Comparison of ENCODE assay signal across 8 cellular contexts in the genomic region with DNA sequence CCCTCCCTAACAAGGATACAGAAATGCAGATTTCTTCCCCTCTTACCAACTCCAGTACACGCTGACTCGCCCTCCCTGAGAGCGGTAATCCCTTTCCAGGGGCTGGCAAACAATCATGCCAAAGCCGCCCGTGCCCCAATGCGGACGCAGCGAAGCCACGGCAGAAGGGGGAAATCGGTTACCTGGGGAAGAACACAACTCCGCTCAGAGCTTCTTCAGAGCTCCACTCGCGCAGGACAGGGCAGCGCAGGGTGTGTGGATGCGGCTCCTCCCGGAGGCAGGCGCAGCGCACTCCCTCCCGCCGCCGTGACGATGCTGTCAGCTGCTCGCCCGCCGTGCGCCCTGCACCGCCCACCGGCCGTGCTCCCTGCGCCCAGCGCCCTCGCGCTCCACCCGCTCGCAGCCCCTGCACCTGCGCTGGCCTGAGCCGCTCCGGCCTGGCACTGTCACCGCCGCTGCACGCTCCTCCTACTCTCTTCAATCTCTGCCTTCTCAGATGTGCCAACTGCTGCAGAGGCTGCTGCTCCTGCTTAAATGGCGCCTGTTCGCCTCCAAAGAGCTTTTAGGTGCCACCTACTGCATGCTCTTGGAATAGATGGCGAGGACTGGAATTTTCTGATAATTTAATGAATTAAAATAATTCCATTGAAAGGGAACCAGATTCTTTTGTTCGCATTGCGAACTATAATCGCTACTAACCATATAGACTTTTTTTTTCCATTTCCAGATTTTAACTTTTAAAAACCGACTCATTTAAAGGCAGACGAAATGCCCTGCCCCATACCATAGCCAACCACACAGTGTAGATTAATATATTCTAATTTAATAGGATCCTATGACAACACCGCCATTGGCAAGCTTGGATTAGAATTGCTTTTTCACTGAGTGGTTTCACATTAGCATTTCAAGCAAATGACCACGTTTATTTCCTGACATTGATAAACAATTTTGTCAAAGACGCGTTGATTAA. TPM values are rescaled to one million over a fixed set of nuclear protein-coding genes. Genes with fewer than 3 reads are reported as not detected.
DNase-seq lines count a peak whose midpoint lies in the region; ATAC-seq and FAIRE-seq lines count a peak whose summit lies in the region.

A gene with protein sequence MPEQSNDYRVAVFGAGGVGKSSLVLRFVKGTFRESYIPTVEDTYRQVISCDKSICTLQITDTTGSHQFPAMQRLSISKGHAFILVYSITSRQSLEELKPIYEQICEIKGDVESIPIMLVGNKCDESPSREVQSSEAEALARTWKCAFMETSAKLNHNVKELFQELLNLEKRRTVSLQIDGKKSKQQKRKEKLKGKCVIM (minus strand): TSS at position 255 of the 970 bp plus-strand sequence. CDS start 28,997 bp downstream, outside the sequence.

- intact Hi-C loops in dendritic cell treated with granulocyte-macrophage colony-stimulating factor and Interleukin-4, amounts not matched to agents 40 ng/mL and 50 ng/mL, for 4 days (cut with micrococcal nuclease) = loop anchor here (10.0 kb wide), 1 partner anchor 498 kb away; no protein-coding TSS in a partner anchor

- ATAC-seq in HG02970 (IDR thresholded peaks at IDR 0.05; ENCODE audit: low FRiP score, unreplicated experiment) = no peak

- no peaks in the 10 kb centered on the region for H3K9me3 Mint-ChIP-seq in dendritic cell treated with granulocyte-macrophage colony-stimulating factor and Interleukin-4, amounts not matched to agents 40 ng/mL and 50 ng/mL, for 4 days

- DNase-seq in ELR (ENCODE audit: low read depth) (peak; percentile 20), HT1080 (ENCODE audit: low read depth) (peak; percentile 50), RPMI7951 (ENCODE audit: low read depth) (peak; percentile 29), left kidney (ENCODE audit: low read depth, low spot score) (peak; percentile 93), GM19239 (ENCODE audit: insufficient read length, low spot score) (no peak)
- DNase-seq in stimulated activated CD8-positive, alpha-beta memory T cell treated with anti-CD3 and anti-CD28 coated beads, Interleukin-15, amount 100 ng/mL, for 48 hours (ENCODE audit: low read depth in 2 of 2) = peak; percentile 3 to 11

- no peaks in the 10 kb centered on the region for H3K36me3 Mint-ChIP-seq in dendritic cell treated with granulocyte-macrophage colony-stimulating factor and Interleukin-4, amounts not matched to agents 40 ng/mL and 50 ng/mL, for 4 days (ENCODE audit: low read depth)

- H3K27ac Mint-ChIP-seq in dendritic cell treated with granulocyte-macrophage colony-stimulating factor and Interleukin-4, amounts not matched to agents 40 ng/mL and 50 ng/mL, for 4 days = no peak within 1 kb of the TSS

- H3K27me3 Mint-ChIP-seq in dendritic cell treated with granulocyte-macrophage colony-stimulating factor and Interleukin-4, amounts not matched to agents 40 ng/mL and 50 ng/mL, for 4 days = peaks cover 61% of the 10 kb centered on the region

- peak within 1 kb of the TSS; percentile 77 for H3K4me3 Mint-ChIP-seq in dendritic cell treated with granulocyte-macrophage colony-stimulating factor and Interleukin-4, amounts not matched to agents 40 ng/mL and 50 ng/mL, for 4 days

- H3K4me1 Mint-ChIP-seq in dendritic cell treated with granulocyte-macrophage colony-stimulating factor and Interleukin-4, amounts not matched to agents 40 ng/mL and 50 ng/mL, for 4 days (ENCODE audit: low read depth) = no peaks in the 10 kb centered on the region

- no peak for FAIRE-seq in GM19239 (lab: Jason Lieb, UNC)

RNA-seq across cellular contexts. Expression of the gene that starts here (rescaled TPM):
- not detected in 2 replicates for total RNA-seq in HT1080 (2014; rRNA removed; shearing (Covaris generic))
- polyA plus RNA-seq in HT1080 (2015; cell fraction: cytosol; rRNA removed) = not detected in 2 replicates
- not detected in 2 replicates for polyA plus RNA-seq in HT1080 (2015; cell fraction: nucleus; rRNA removed)
- not detected in 2 replicates for total RNA-seq in RPMI7951 (2014; rRNA removed; shearing (Covaris generic))

Comparison
In these comparisons a context has a peak if more than half of its experiments do, and no peak if none do; other contexts are left out.
1. Peak in DNase-seq in HT1080; RNA of the gene not detected or under 1 TPM.
2. Peak in DNase-seq in RPMI7951; RNA of the gene not detected or under 1 TPM.